In genomic region chr9:96217756-96218693, GRCh38 we compare ENCODE assay signal across 8 cellular contexts.
DNase-seq lines count a peak whose midpoint lies in the region; ATAC-seq and TF ChIP-seq lines count a peak whose summit lies in the region.

No MANE protein-coding gene starts in this region.

- H3K79me2 ChIP-seq in trophoblast cell (ENCODE audit: control insufficient read depth, insufficient read depth, low read length, poor library complexity) = no peaks in the 10 kb centered on the region

- 2 to 4% (median 3%) methylated on average over 27 to 43 of the region's 43 CpGs for WGBS in heart left ventricle, 4 donors
- no CpG with 5 or more reads among the region's 43 CpGs for WGBS in trophoblast cell (ENCODE audit: extremely low coverage, insufficient coverage, insufficient read length)
- WGBS in tibial nerve, 2 donors = 5 to 15% methylated on average over 10 to 36 of the region's 43 CpGs

- H3K27me3 ChIP-seq in MG63 = no peaks in the 10 kb centered on the region
- peaks cover 0 to 38% (median 10%) of the 10 kb centered on the region in 9 donors for H3K27me3 ChIP-seq in heart left ventricle
- H3K27me3 ChIP-seq in trophoblast cell (ENCODE audit: insufficient read depth, low read length) = no peaks in the 10 kb centered on the region
- H3K27me3 ChIP-seq in tibial nerve = peaks cover 0 to 4% of the 10 kb centered on the region in 2 donors

- peak overlapping the region; percentile 96 for H4K91ac ChIP-seq in trophoblast cell (ENCODE audit: low read depth, low read length)

- H3K4me1 ChIP-seq in heart left ventricle = peaks cover 0 to 33% (median 15%) of the 10 kb centered on the region in 12 donors
- peaks cover 29 to 36% of the 10 kb centered on the region in 2 experiments for H3K4me1 ChIP-seq in trophoblast cell (ENCODE audit: control insufficient read depth in 1 of 2, insufficient read depth in 2 of 2, low read length in 2 of 2)
- peaks cover 0 to 28% (median 9%) of the 10 kb centered on the region in 4 donors for H3K4me1 ChIP-seq in tibial nerve

- H3K4me3 Mint-ChIP-seq in activated naive CD8-positive, alpha-beta T cell treated with anti-CD3 and anti-CD28 coated beads, Interleukin-2, amount 50 U/mL, for 24 hours = peak overlapping the region; percentile 65

- H2BK5ac ChIP-seq in trophoblast cell (ENCODE audit: low read depth, low read length, poor library complexity) = peak overlapping the region; percentile 94

- peak overlapping the region; percentile 92 for H2BK12ac ChIP-seq in trophoblast cell (ENCODE audit: low read length)

- no peak overlapping the region for H3K4me3 ChIP-seq in MG63
- H3K4me3 ChIP-seq in heart left ventricle = peak overlapping the region in 10 of 12 donors; percentile 5 to 52 (median 38)
- no peak overlapping the region for H3K4me3 ChIP-seq in trophoblast cell (ENCODE audit: low read depth, low read length)
- H3K4me3 ChIP-seq in tibial nerve = peak overlapping the region in 3 of 4 donors; percentile 3 to 48 (median 43)

- H2AFZ ChIP-seq in trophoblast cell (ENCODE audit: insufficient read depth, low read length, poor library complexity) = peak overlapping the region; percentile 26

- peak overlapping the region; percentile 67 for H2BK120ac ChIP-seq in trophoblast cell (ENCODE audit: insufficient read depth, low read length, poor library complexity)

- no peaks in the 10 kb centered on the region for H3K9me3 Mint-ChIP-seq in activated naive CD8-positive, alpha-beta T cell treated with anti-CD3 and anti-CD28 coated beads, Interleukin-2, amount 50 U/mL, for 24 hours

- no peak overlapping the region for H3K9ac ChIP-seq in trophoblast cell (ENCODE audit: low read length)

- H3K18ac ChIP-seq in trophoblast cell (ENCODE audit: low read length) = peak overlapping the region; percentile 90

- peak overlapping the region; percentile 85 for H2AK5ac ChIP-seq in trophoblast cell (ENCODE audit: low read length)

- TF ChIP-seq CTCF in heart left ventricle (IDR thresholded peaks at IDR 0.05) = peak; percentile 95 to 99 (median 97)
- TF ChIP-seq CTCF in tibial nerve (IDR thresholded peaks at IDR 0.05) = peak; percentile 96 to 99 (median 99)

- H3K4ac ChIP-seq in trophoblast cell (ENCODE audit: low read depth, low read length) = peak overlapping the region; percentile 65

- no peaks in the 10 kb centered on the region for H3K36me3 Mint-ChIP-seq in activated naive CD8-positive, alpha-beta T cell treated with anti-CD3 and anti-CD28 coated beads, Interleukin-2, amount 50 U/mL, for 24 hours (ENCODE audit: low read depth)

- TF ChIP-seq POLR2A in heart left ventricle (IDR thresholded peaks at IDR 0.05) (no peak), tibial nerve (IDR thresholded peaks at IDR 0.05) (no peak)

- peaks cover 15% of the 10 kb centered on the region for H3K4me1 Mint-ChIP-seq in activated naive CD8-positive, alpha-beta T cell treated with anti-CD3 and anti-CD28 coated beads, Interleukin-2, amount 50 U/mL, for 24 hours

- peak overlapping the region; percentile 83 for H3K4me2 ChIP-seq in trophoblast cell (ENCODE audit: low read length)

- H3K36me3 ChIP-seq in MG63 (no peaks in the 10 kb centered on the region), heart left ventricle (no peaks in the 10 kb centered on the region), trophoblast cell (ENCODE audit: control insufficient read depth in 1 of 2, insufficient read depth in 2 of 2, low read length in 2 of 2) (no peaks in the 10 kb centered on the region), tibial nerve (no peaks in the 10 kb centered on the region)

- H4K12ac ChIP-seq in trophoblast cell (ENCODE audit: low read depth, low read length) = peak overlapping the region; percentile 73

- peak overlapping the region; percentile 81 for H4K8ac ChIP-seq in trophoblast cell (ENCODE audit: low read depth, low read length)

- H3K27ac ChIP-seq in heart left ventricle = peak overlapping the region in 8 of 12 donors; percentile 0 to 76 (median 51)
- H3K27ac ChIP-seq in trophoblast cell (ENCODE audit: low read depth, low read length) = peak overlapping the region; percentile 91
- H3K27ac ChIP-seq in tibial nerve = peak overlapping the region; percentile 11 to 82 (median 57)

- H3K27ac Mint-ChIP-seq in activated naive CD8-positive, alpha-beta T cell treated with anti-CD3 and anti-CD28 coated beads, Interleukin-2, amount 50 U/mL, for 24 hours = peak overlapping the region; percentile 39

- peak; percentile 61 for ATAC-seq in GM21717 (IDR thresholded peaks at IDR 0.05; ENCODE audit: unreplicated experiment)
- peak; percentile 87 for ATAC-seq in activated naive CD8-positive, alpha-beta T cell treated with anti-CD3 and anti-CD28 coated beads, Interleukin-2, amount 50 U/mL, for 24 hours
- ATAC-seq in heart left ventricle = peak; percentile 81 to 93 (median 92)

- no peak overlapping the region for H3K23ac ChIP-seq in trophoblast cell (ENCODE audit: low read length)

- H3K79me1 ChIP-seq in trophoblast cell (ENCODE audit: low read length) = peaks cover 18% of the 10 kb centered on the region

- intact Hi-C loops in heart left ventricle (cut with DNase I) = loop anchor here in 8 of 10 donors (2.0 to 10.0 kb wide), 14 partner anchors 99 to 1536 kb away; no protein-coding TSS in a partner anchor

- H3K14ac ChIP-seq in trophoblast cell (ENCODE audit: low read length) = peak overlapping the region; percentile 68

- DNase-seq in D341Med (ENCODE audit: low spot score) (peak; percentile 94), MG63 (peak; percentile 49), SW480 (ENCODE audit: low spot score) (peak; percentile 71), heart left ventricle (peak; percentile 61 to 86 (median 72)), trophoblast cell (peak; percentile 46 to 78), tibial nerve (ENCODE audit: low spot score in 2 of 2) (peak; percentile 59 to 67)
- peak; percentile 85 for DNase-seq in activated naive CD8-positive, alpha-beta T cell treated with anti-CD3 and anti-CD28 coated beads, Interleukin-2, amount 50 U/mL, for 24 hours

- no peaks in the 10 kb centered on the region for H3K9me3 ChIP-seq in MG63
- no peaks in the 10 kb centered on the region for H3K9me3 ChIP-seq in heart left ventricle
- no peaks in the 10 kb centered on the region for H3K9me3 ChIP-seq in trophoblast cell (ENCODE audit: insufficient read depth, low read depth, low read length)
- no peaks in the 10 kb centered on the region for H3K9me3 ChIP-seq in tibial nerve

- H3K27me3 Mint-ChIP-seq in activated naive CD8-positive, alpha-beta T cell treated with anti-CD3 and anti-CD28 coated beads, Interleukin-2, amount 50 U/mL, for 24 hours = peaks cover 66% of the 10 kb centered on the region

- TF ChIP-seq EP300 in tibial nerve (IDR thresholded peaks at IDR 0.05) = peak in 1 of 2 donors; percentile 33

Comparison
In these comparisons a context has a peak if more than half of its experiments do, and no peak if none do; other contexts are left out.
1. H3K4me3 ChIP-seq: peak in heart left ventricle (10 of 12) and tibial nerve (3 of 4); none in MG63 (single experiment) and trophoblast cell (single experiment).
2. Peak in every context shown above with its lines, with median percentiles within 50 percentile points of each other: DNase-seq, ATAC-seq and H3K27ac ChIP-seq.